ENCODE assay signal across 1 cellular context in the genomic region with DNA sequence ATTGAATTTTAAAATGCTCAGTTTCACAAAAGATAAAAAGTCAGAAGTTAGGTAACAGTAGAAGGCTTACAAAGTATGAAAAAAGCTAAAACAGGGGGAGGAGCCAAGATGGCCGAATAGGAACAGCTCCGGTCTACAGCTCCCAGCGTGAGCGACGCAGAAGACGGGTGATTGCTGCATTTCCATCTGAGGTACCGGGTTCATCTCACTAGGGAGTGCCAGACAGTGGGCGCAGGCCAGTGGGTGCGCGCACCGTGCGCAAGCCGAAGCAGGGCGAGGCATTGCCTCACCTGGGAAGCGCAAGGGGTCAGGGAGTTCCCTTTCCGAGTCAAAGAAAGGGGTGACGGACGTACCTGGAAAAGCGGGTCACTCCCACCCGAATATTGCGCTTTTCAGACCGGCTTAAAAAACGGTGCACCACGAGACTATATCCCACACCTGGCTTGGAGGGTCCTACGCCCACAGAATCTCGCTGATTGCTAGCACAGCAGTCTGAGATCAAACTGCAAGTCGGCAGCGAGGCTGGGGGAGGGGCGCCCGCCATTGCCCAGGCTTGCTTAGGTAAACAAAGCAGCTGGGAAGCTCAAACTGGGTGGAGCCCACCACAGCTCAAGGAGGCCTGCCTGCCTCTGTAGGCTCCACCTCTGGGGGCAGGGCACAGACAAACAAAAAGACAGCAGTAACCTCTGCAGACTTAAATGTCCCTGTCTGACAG.
A peak's percentile ranks its signal among the peaks of the same experiment; 100 is the strongest.
TF ChIP-seq lines count a peak whose summit lies in the region.

No MANE protein-coding gene starts in this region.

TF ChIP-seq in HEK293, 187 proteins besides CTCF, POLR2A, EP300 and RAD21 (continued from another document):
- TF ChIP-seq ZNF600 (tag by site-specific recombination; IDR thresholded peaks at IDR 0.05) (0 out of 2 replicates have a peak, but pooled peaks have one; percentile 26), ZFHX2 (tag by site-specific recombination; conservative IDR thresholded peaks at IDR 0.05) (0 out of 2 replicates have a peak, but pooled peaks have one; percentile 18), ZBTB8A (tag by site-specific recombination; IDR thresholded peaks at IDR 0.05) (peak; percentile 23; the same call in 1 of the 2 replicates), ZNF366 (tag by site-specific recombination; conservative IDR thresholded peaks at IDR 0.05) (0 out of 2 replicates have a peak, but pooled peaks have one; percentile 17), ZBTB48 (tag by site-specific recombination; IDR thresholded peaks at IDR 0.05) (peak; percentile 81)
- TF ChIP-seq, protein P1, sequence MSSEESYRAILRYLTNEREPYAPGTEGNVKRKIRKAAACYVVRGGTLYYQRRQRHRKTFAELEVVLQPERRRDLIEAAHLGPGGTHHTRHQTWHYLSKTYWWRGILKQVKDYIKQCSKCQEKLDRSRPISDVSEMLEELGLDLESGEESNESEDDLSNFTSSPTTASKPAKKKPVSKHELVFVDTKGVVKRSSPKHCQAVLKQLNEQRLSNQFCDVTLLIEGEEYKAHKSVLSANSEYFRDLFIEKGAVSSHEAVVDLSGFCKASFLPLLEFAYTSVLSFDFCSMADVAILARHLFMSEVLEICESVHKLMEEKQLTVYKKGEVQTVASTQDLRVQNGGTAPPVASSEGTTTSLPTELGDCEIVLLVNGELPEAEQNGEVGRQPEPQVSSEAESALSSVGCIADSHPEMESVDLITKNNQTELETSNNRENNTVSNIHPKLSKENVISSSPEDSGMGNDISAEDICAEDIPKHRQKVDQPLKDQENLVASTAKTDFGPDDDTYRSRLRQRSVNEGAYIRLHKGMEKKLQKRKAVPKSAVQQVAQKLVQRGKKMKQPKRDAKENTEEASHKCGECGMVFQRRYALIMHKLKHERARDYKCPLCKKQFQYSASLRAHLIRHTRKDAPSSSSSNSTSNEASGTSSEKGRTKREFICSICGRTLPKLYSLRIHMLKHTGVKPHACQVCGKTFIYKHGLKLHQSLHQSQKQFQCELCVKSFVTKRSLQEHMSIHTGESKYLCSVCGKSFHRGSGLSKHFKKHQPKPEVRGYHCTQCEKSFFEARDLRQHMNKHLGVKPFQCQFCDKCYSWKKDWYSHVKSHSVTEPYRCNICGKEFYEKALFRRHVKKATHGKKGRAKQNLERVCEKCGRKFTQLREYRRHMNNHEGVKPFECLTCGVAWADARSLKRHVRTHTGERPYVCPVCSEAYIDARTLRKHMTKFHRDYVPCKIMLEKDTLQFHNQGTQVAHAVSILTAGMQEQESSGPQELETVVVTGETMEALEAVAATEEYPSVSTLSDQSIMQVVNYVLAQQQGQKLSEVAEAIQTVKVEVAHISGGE (tag by site-specific recombination; conservative IDR thresholded peaks at IDR 0.05; ENCODE audit: low read depth) = 0 out of 2 replicates have a peak, but pooled peaks have one; percentile 3
- TF ChIP-seq, protein P2, sequence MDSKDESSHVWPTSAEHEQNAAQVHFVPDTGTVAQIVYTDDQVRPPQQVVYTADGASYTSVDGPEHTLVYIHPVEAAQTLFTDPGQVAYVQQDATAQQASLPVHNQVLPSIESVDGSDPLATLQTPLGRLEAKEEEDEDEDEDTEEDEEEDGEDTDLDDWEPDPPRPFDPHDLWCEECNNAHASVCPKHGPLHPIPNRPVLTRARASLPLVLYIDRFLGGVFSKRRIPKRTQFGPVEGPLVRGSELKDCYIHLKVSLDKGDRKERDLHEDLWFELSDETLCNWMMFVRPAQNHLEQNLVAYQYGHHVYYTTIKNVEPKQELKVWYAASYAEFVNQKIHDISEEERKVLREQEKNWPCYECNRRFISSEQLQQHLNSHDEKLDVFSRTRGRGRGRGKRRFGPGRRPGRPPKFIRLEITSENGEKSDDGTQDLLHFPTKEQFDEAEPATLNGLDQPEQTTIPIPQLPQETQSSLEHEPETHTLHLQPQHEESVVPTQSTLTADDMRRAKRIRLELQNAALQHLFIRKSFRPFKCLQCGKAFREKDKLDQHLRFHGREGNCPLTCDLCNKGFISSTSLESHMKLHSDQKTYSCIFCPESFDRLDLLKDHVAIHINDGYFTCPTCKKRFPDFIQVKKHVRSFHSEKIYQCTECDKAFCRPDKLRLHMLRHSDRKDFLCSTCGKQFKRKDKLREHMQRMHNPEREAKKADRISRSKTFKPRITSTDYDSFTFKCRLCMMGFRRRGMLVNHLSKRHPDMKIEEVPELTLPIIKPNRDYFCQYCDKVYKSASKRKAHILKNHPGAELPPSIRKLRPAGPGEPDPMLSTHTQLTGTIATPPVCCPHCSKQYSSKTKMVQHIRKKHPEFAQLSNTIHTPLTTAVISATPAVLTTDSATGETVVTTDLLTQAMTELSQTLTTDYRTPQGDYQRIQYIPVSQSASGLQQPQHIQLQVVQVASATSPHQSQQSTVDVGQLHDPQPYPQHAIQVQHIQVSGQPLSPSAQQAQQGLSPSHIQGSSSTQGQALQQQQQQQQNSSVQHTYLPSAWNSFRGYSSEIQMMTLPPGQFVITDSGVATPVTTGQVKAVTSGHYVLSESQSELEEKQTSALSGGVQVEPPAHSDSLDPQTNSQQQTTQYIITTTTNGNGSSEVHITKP (tag by site-specific recombination; IDR thresholded peaks at IDR 0.05) = peak; percentile 44
- TF ChIP-seq, protein P3, sequence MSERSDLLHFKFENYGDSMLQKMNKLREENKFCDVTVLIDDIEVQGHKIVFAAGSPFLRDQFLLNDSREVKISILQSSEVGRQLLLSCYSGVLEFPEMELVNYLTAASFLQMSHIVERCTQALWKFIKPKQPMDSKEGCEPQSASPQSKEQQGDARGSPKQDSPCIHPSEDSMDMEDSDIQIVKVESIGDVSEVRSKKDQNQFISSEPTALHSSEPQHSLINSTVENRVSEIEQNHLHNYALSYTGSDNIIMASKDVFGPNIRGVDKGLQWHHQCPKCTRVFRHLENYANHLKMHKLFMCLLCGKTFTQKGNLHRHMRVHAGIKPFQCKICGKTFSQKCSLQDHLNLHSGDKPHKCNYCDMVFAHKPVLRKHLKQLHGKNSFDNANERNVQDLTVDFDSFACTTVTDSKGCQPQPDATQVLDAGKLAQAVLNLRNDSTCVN (tag by site-specific recombination; optimal IDR thresholded peaks at IDR 0.05) = peak; percentile 49
